ENCODE assay signal across 27 cellular contexts in genomic region chr3:117346878-117347277, GRCh38.
"Had no signal": no experiment of that assay in that cellular context is flagged by ENCODE, and none has a peak within 500 bp of the region (broad histone marks: within the 10 kb centered on the region; RNA-seq: fewer than 3 reads in every experiment).

No MANE protein-coding gene starts in this region.

- H3K27me3 ChIP-seq: heart left ventricle, ovary, thyroid gland had no signal

- H3K27ac ChIP-seq: coronary artery, epithelial cell of prostate, heart left ventricle, ovary, prostate gland, thyroid gland, WERI-Rb-1 had no signal

- H3K27me3 Mint-ChIP-seq: activated CD4-positive, alpha-beta T cell treated with anti-CD3 and anti-CD28 coated beads, Interleukin-2, amount 10 ng/mL, durations not matched to agents 7 days and 5 days; activated CD8-positive, alpha-beta memory T cell treated with anti-CD3 and anti-CD28 coated beads, Interleukin-2, amount 10 ng/mL, durations not matched to agents 7 days and 5 days; activated CD8-positive, alpha-beta T cell treated with anti-CD3 and anti-CD28 coated beads for 36 hours; activated naive CD8-positive, alpha-beta T cell treated with anti-CD3 and anti-CD28 coated beads, Interleukin-2, amount 50 U/mL, for 24 hours; stimulated activated naive CD8-positive, alpha-beta T cell treated with anti-CD3 and anti-CD28 coated beads, Interleukin-15, Interleukin-2, amounts not matched to agents 100 ng/mL and 50 ng/mL, for 24 hours had no signal

- H3K4me1 ChIP-seq: heart left ventricle, prostate gland, thyroid gland had no signal

- H3K9me3 Mint-ChIP-seq: endodermal cell, mesothelial cell of epicardium had no signal

- H3K4me1 Mint-ChIP-seq: activated CD4-positive, alpha-beta T cell treated with anti-CD3 and anti-CD28 coated beads, Interleukin-2, amount 10 ng/mL, durations not matched to agents 7 days and 5 days; activated CD8-positive, alpha-beta memory T cell treated with anti-CD3 and anti-CD28 coated beads, Interleukin-2, amount 10 ng/mL, durations not matched to agents 7 days and 5 days; activated naive CD8-positive, alpha-beta T cell treated with anti-CD3 and anti-CD28 coated beads, Interleukin-2, amount 50 U/mL, for 24 hours; naive thymus-derived CD8-positive, alpha-beta T cell had no signal

- H3K4me3 Mint-ChIP-seq: activated CD4-positive, alpha-beta T cell treated with anti-CD3 and anti-CD28 coated beads, Interleukin-2, amount 10 ng/mL, durations not matched to agents 7 days and 5 days; activated CD8-positive, alpha-beta memory T cell treated with anti-CD3 and anti-CD28 coated beads, Interleukin-2, amount 10 ng/mL, durations not matched to agents 7 days and 5 days; activated CD8-positive, alpha-beta T cell treated with anti-CD3 and anti-CD28 coated beads for 36 hours; activated naive CD8-positive, alpha-beta T cell treated with anti-CD3 and anti-CD28 coated beads, Interleukin-2, amount 50 U/mL, for 24 hours; endodermal cell; mesothelial cell of epicardium; naive thymus-derived CD8-positive, alpha-beta T cell; stimulated activated naive CD8-positive, alpha-beta T cell treated with anti-CD3 and anti-CD28 coated beads, Interleukin-15, Interleukin-2, amounts not matched to agents 100 ng/mL and 50 ng/mL, for 24 hours had no signal

- ATAC-seq: activated CD8-positive, alpha-beta memory T cell treated with anti-CD3 and anti-CD28 coated beads, Interleukin-2, amount 10 ng/mL, durations not matched to agents 7 days and 5 days; activated CD8-positive, alpha-beta T cell treated with anti-CD3 and anti-CD28 coated beads for 36 hours; activated naive CD8-positive, alpha-beta T cell treated with anti-CD3 and anti-CD28 coated beads, Interleukin-2, amount 50 U/mL, for 24 hours; heart left ventricle; left lobe of liver; naive thymus-derived CD8-positive, alpha-beta T cell; right cardiac atrium had no signal

- H3K27ac Mint-ChIP-seq: activated CD4-positive, alpha-beta T cell treated with anti-CD3 and anti-CD28 coated beads, Interleukin-2, amount 10 ng/mL, durations not matched to agents 7 days and 5 days; activated CD8-positive, alpha-beta memory T cell treated with anti-CD3 and anti-CD28 coated beads, Interleukin-2, amount 10 ng/mL, durations not matched to agents 7 days and 5 days; activated CD8-positive, alpha-beta T cell treated with anti-CD3 and anti-CD28 coated beads for 36 hours; activated naive CD8-positive, alpha-beta T cell treated with anti-CD3 and anti-CD28 coated beads, Interleukin-2, amount 50 U/mL, for 24 hours; endodermal cell; mesothelial cell of epicardium; naive thymus-derived CD8-positive, alpha-beta T cell; stimulated activated naive CD8-positive, alpha-beta T cell treated with anti-CD3 and anti-CD28 coated beads, Interleukin-15, Interleukin-2, amounts not matched to agents 100 ng/mL and 50 ng/mL, for 24 hours had no signal

- H3K36me3 Mint-ChIP-seq: activated CD8-positive, alpha-beta memory T cell treated with anti-CD3 and anti-CD28 coated beads, Interleukin-2, amount 10 ng/mL, durations not matched to agents 7 days and 5 days; mesothelial cell of epicardium; naive thymus-derived CD8-positive, alpha-beta T cell had no signal

- DNase-seq: activated CD4-positive, alpha-beta T cell treated with anti-CD3 and anti-CD28 coated beads, Interleukin-2, amount 10 ng/mL, durations not matched to agents 7 days and 5 days; activated CD4-positive, CD25-positive, alpha-beta regulatory T cell treated with anti-CD3 and anti-CD28 coated beads, Interleukin-2, amount 50 U/mL, for 72 hours; activated CD8-positive, alpha-beta memory T cell treated with anti-CD3 and anti-CD28 coated beads, Interleukin-2, amount 10 ng/mL, durations not matched to agents 7 days and 5 days; activated CD8-positive, alpha-beta T cell treated with anti-CD3 and anti-CD28 coated beads for 36 hours; activated gamma-delta T cell; activated naive CD4-positive, alpha-beta T cell treated with anti-CD3 and anti-CD28 coated beads, Interleukin-2, amount 50 U/mL, for 16 hours; activated naive CD8-positive, alpha-beta T cell treated with anti-CD3 and anti-CD28 coated beads, Interleukin-2, amount 50 U/mL, for 24 hours; activated T-cell treated with anti-CD3 and anti-CD28 coated beads for 4 hours; cerebellar nuclear complex; endodermal cell; heart left ventricle; mammary epithelial cell; naive thymus-derived CD8-positive, alpha-beta T cell; ovary; right cardiac atrium; stimulated activated CD4-positive, alpha-beta T cell treated with anti-CD3 and anti-CD28 coated beads, Interleukin-12 subunit alpha, Interleukin-12 subunit beta, amount 100 ng/mL, for 4 hours; stimulated activated CD4-positive, alpha-beta T cell treated with anti-CD3 and anti-CD28 coated beads, Interleukin-4, amount 100 ng/mL, for 4 hours; substantia nigra; T-helper 2 cell; thyroid gland; WERI-Rb-1 had no signal

- H3K4me3 ChIP-seq: coronary artery, heart left ventricle, ovary, prostate gland, thyroid gland had no signal

- H3K9me3 ChIP-seq: heart left ventricle, ovary, prostate gland, thyroid gland had no signal

- H3K36me3 ChIP-seq: heart left ventricle, ovary, prostate gland, thyroid gland, WERI-Rb-1 had no signal
